Comparison of ENCODE assay signal across 10 cellular contexts in genomic region chr11:72227316-72228228, GRCh38. TPM values are rescaled to one million over a fixed set of nuclear protein-coding genes. Genes with fewer than 3 reads are reported as not detected.
DNase-seq lines count a peak whose midpoint lies in the region; ATAC-seq and TF ChIP-seq lines count a peak whose summit lies in the region.
"Had no signal": no experiment of that assay in that cellular context is flagged by ENCODE, and none has a peak within 500 bp of the region (broad histone marks: within the 10 kb centered on the region; RNA-seq: fewer than 3 reads in every experiment).

No MANE protein-coding gene starts in this region.

- peaks cover 63% of the 10 kb centered on the region for H3K36me3 ChIP-seq in DND-41 (ENCODE audit: insufficient read depth, low read length)

- H3K27me3 ChIP-seq in DND-41 (ENCODE audit: insufficient read depth, low read length, poor library complexity): no peaks in the 10 kb centered on the region

- H3K9ac ChIP-seq in DND-41 (ENCODE audit: low read depth, low read length): no peak overlapping the region
- H3K9ac ChIP-seq: parathyroid adenoma had no signal

- H3K4me1 ChIP-seq in DND-41 (ENCODE audit: insufficient read depth, low read length): peaks cover 22% of the 10 kb centered on the region
- H3K4me1 ChIP-seq: parathyroid adenoma had no signal

- no peaks in the 10 kb centered on the region for H3K9me3 ChIP-seq in DND-41 (ENCODE audit: insufficient read depth, low read length, severe bottlenecking)

- no peak overlapping the region for H3K4me2 ChIP-seq in DND-41 (ENCODE audit: insufficient read depth, low read length)

- intact Hi-C loops in left colon (cut with DNase I, micrococcal nuclease): no loop called here

- no peak for DNase-seq in DND-41
- peak; percentile 57 for DNase-seq in NCI-H1694 (lab: John Stamatoyannopoulos, UW)
- peak in 31 of 61 donors; percentile 17 to 70 (median 42) for DNase-seq in caudate nucleus (lab: John Stamatoyannopoulos, UW)
- peak; percentile 60 for DNase-seq in pons (ENCODE audit: low spot score)
- DNase-seq in HK-2 (ENCODE audit: unreplicated experiment): no peak
- DNase-seq in left colon: no peak
- DNase-seq: NCI-H1930 had no signal

- H4K20me1 ChIP-seq in DND-41 (ENCODE audit: insufficient read depth, low read length): peaks cover 27% of the 10 kb centered on the region

- no peak overlapping the region for H3K4me3 ChIP-seq in DND-41 (ENCODE audit: low read depth in 1 of 2, low read length in 2 of 2)

- ATAC-seq in DND-41 (ENCODE audit: insufficient read depth, low read depth): no peak
- no peak for ATAC-seq in GM19351 (IDR thresholded peaks at IDR 0.05; ENCODE audit: unreplicated experiment)
- no peak for ATAC-seq in left colon
- no peak for ATAC-seq in HG02840 (IDR thresholded peaks at IDR 0.05; ENCODE audit: low FRiP score, unreplicated experiment)

- H3K27ac ChIP-seq in DND-41 (ENCODE audit: low read length) (0 out of 2 replicates have a peak overlapping the region, but pooled peaks have one; percentile 10), caudate nucleus (ENCODE audit: low read depth, low read length) (no peak overlapping the region)
- H3K27ac ChIP-seq: parathyroid adenoma had no signal

- peaks cover 38% of the 10 kb centered on the region for H3K79me2 ChIP-seq in DND-41 (ENCODE audit: insufficient read depth, low read length)
- H3K79me2 ChIP-seq: parathyroid adenoma had no signal

- no peak for TF ChIP-seq CTCF in DND-41 (IDR thresholded peaks at IDR 0.05; ENCODE audit: borderline replicate concordance, extremely low read depth, low read length, poor library complexity, severe bottlenecking)

- no peak overlapping the region for H2AFZ ChIP-seq in DND-41 (ENCODE audit: low read depth, low read length)
- H2AFZ ChIP-seq: parathyroid adenoma had no signal

RNA-seq across cellular contexts. Expression of gene INPPL1, which starts 3.0 kb away (rescaled TPM):
- 100 to 1,000 TPM; 120 to 142 TPM for total RNA-seq in left colon

RNA-seq across cellular contexts. Expression of gene FOLR2, which starts 11.0 kb away (rescaled TPM):
- 10 to 100 TPM in 1 of 2 donors, 1 to 10 TPM in 1; 4.8 to 23.5 TPM for total RNA-seq in left colon

RNA-seq across cellular contexts. Expression of gene PHOX2A, which starts 16.4 kb away (rescaled TPM):
- total RNA-seq in left colon: under 1 TPM; 0.61 to 0.89 TPM

RNA-seq across cellular contexts. Expression of gene FOLR1, which starts 35.6 kb away (rescaled TPM):
- not detected for total RNA-seq in left colon

Comparison
In these comparisons a context has a peak if more than half of its experiments do, and no peak if none do; other contexts are left out.
1. DNase-seq: peak in NCI-H1694 (single experiment), caudate nucleus (31 of 61) and pons (single experiment); none in DND-41 (single experiment), HK-2 (single experiment) and left colon (0 of 2).